1 cellular context compared by ENCODE assay signal in the genomic region with DNA sequence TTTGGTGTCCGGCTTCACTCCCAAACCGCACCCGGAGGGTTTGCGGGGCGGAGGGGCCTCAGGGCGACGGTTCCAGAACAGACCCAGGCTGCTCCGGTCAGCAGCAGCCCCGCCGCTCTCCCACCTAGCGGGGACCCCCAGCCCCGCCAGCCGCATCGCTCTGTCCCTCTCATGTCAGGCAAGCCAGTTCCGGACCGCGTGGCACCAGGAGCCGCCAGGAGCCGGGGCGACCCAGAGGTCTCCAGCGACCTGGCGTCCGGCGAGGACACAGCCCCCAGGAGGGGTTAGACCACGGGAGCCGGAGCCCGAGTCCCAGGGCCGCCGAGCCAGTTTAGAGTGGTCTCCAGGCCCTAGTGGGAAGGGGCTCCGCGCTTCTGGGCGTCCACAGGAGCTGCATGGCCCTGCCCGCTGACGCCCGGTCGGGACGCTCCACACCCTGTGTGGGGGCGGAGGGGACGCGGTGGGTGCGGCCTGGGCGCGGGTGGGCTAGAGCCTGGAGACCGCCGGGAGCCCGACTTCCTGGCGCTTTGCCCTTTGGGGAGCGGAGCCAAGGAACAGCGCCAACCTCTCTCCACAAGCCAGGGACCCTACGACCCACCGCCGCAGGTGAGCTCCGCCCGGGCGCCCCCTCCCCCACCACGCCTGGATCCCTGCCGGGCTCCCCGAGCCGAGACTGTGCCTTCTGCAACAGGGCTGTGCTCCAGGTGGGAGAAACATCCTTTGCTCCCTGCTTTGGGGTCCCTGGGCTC.
A peak's percentile ranks its signal among the peaks of the same experiment; 100 is the strongest.
TF ChIP-seq lines count a peak whose summit lies in the region.

No MANE protein-coding gene starts in this region.

TF ChIP-seq in HEK293, 187 proteins besides CTCF, POLR2A, EP300 and RAD21 (continued from another document):
- TF ChIP-seq ZBTB8A (tag by site-specific recombination; IDR thresholded peaks at IDR 0.05) (peak; percentile 40; the same call in 1 of the 2 replicates), ZFHX2 (tag by site-specific recombination; conservative IDR thresholded peaks at IDR 0.05) (peak; percentile 45), HOXD13 (CRISPR knock-in tag; IDR thresholded peaks at IDR 0.05; ENCODE audit: borderline replicate concordance) (no peak)
- TF ChIP-seq, protein P1, sequence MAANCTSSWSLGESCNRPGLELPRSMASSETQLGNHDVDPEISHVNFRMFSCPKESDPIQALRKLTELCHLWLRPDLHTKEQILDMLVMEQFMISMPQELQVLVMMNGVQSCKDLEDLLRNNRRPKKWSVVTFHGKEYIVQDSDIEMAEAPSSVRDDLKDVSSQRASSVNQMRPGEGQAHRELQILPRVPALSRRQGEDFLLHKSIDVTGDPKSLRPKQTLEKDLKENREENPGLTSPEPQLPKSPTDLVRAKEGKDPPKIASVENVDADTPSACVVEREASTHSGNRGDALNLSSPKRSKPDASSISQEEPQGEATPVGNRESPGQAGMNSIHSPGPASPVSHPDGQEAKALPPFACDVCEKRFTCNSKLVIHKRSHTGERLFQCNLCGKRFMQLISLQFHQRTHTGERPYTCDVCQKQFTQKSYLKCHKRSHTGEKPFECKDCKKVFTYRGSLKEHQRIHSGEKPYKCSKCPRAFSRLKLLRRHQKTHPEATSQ (tag by site-specific recombination; IDR thresholded peaks at IDR 0.05): no peak
- TF ChIP-seq, protein P2, sequence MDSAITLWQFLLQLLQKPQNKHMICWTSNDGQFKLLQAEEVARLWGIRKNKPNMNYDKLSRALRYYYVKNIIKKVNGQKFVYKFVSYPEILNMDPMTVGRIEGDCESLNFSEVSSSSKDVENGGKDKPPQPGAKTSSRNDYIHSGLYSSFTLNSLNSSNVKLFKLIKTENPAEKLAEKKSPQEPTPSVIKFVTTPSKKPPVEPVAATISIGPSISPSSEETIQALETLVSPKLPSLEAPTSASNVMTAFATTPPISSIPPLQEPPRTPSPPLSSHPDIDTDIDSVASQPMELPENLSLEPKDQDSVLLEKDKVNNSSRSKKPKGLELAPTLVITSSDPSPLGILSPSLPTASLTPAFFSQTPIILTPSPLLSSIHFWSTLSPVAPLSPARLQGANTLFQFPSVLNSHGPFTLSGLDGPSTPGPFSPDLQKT (IDR thresholded peaks at IDR 0.05; ENCODE audit: borderline replicate concordance, low read depth, low read length): no peak
